Comparison of ENCODE assay signal across 32 cellular contexts in genomic region chr11:23134627-23135026, GRCh38.
"Had no signal": no experiment of that assay in that cellular context is flagged by ENCODE, and none has a peak within 500 bp of the region (broad histone marks: within the 10 kb centered on the region; RNA-seq: fewer than 3 reads in every experiment).

No MANE protein-coding gene starts in this region.

- H3K36me3 ChIP-seq: adrenal gland, ascending aorta, breast epithelium, cardiac muscle cell, colonic mucosa, esophagus squamous epithelium, gastroesophageal sphincter had no signal

- DNase-seq: activated CD4-positive, alpha-beta T cell treated with anti-CD3 and anti-CD28 coated beads for 1 hour; activated CD4-positive, alpha-beta T cell treated with anti-CD3 and anti-CD28 coated beads for 4 hours; activated CD4-positive, alpha-beta T cell treated with anti-CD3 and anti-CD28 coated beads, Interleukin-2, amount 50 U/mL, for 1 hour; activated CD4-positive, alpha-beta T cell treated with anti-CD3 and anti-CD28 coated beads, Interleukin-2, amount 50 U/mL, for 48 hours; activated CD8-positive, alpha-beta memory T cell treated with anti-CD3 and anti-CD28 coated beads for 24 hours; activated CD8-positive, alpha-beta T cell treated with anti-CD3 and anti-CD28 coated beads for 36 hours; activated effector memory CD4-positive, alpha-beta T cell treated with anti-CD3 and anti-CD28 coated beads, Interleukin-2, amount 50 U/mL, for 16 hours; activated naive CD4-positive, alpha-beta T cell treated with anti-CD3 and anti-CD28 coated beads for 36 hours; activated naive CD8-positive, alpha-beta T cell treated with anti-CD3 and anti-CD28 coated beads for 36 hours; activated naive CD8-positive, alpha-beta T cell treated with anti-CD3 and anti-CD28 coated beads, Interleukin-2, amount 50 U/mL, for 24 hours; activated T-cell treated with anti-CD3 and anti-CD28 coated beads, Interleukin-2, amount 50 U/mL, for 4 hours; adrenal gland; central memory CD4-positive, alpha-beta T cell; cerebellar nuclear complex; colonic mucosa; effector CD8-positive, alpha-beta T cell; esophagus squamous epithelium; foreskin melanocyte; T-helper 2 cell had no signal

- FAIRE-seq: endometrium, endothelial cell of umbilical vein, TTC549 had no signal

- H3K27ac ChIP-seq: adrenal gland, ascending aorta, breast epithelium, cardiac muscle cell, colonic mucosa, epithelial cell of prostate, esophagus squamous epithelium, gastroesophageal sphincter, VCaP had no signal

- H3K4me1 Mint-ChIP-seq: activated naive CD4-positive, alpha-beta T cell treated with anti-CD3 and anti-CD28 coated beads, Interleukin-2, amount 50 U/mL, for 24 hours; activated naive CD8-positive, alpha-beta T cell treated with anti-CD3 and anti-CD28 coated beads for 36 hours; activated naive CD8-positive, alpha-beta T cell treated with anti-CD3 and anti-CD28 coated beads, Interleukin-2, amount 50 U/mL, for 24 hours; activated T-helper 17 cell treated with anti-CD3 and anti-CD28 coated beads, Interleukin-2, amount 50 U/mL, for 72 hours; brain had no signal

- H3K27me3 ChIP-seq: adrenal gland, ascending aorta, breast epithelium, cardiac muscle cell, colonic mucosa, esophagus squamous epithelium, gastroesophageal sphincter had no signal

- H3K9me3 ChIP-seq: adrenal gland, breast epithelium, colonic mucosa had no signal

- H3K4me3 ChIP-seq: adrenal gland, ascending aorta, breast epithelium, cardiac muscle cell, colonic mucosa, esophagus squamous epithelium, gastroesophageal sphincter had no signal

- H3K36me3 Mint-ChIP-seq: activated naive CD8-positive, alpha-beta T cell treated with anti-CD3 and anti-CD28 coated beads for 36 hours; brain had no signal

- H3K4me1 ChIP-seq: ascending aorta, breast epithelium, colonic mucosa, esophagus squamous epithelium, gastroesophageal sphincter had no signal

- H3K27ac Mint-ChIP-seq: activated CD8-positive, alpha-beta T cell treated with anti-CD3 and anti-CD28 coated beads for 36 hours; activated naive CD4-positive, alpha-beta T cell treated with anti-CD3 and anti-CD28 coated beads for 36 hours; activated naive CD4-positive, alpha-beta T cell treated with anti-CD3 and anti-CD28 coated beads, Interleukin-2, amount 50 U/mL, for 24 hours; activated naive CD8-positive, alpha-beta T cell treated with anti-CD3 and anti-CD28 coated beads for 36 hours; activated naive CD8-positive, alpha-beta T cell treated with anti-CD3 and anti-CD28 coated beads, Interleukin-2, amount 50 U/mL, for 24 hours; activated T-helper 17 cell treated with anti-CD3 and anti-CD28 coated beads, Interleukin-2, amount 50 U/mL, for 72 hours; brain; WTC11 had no signal

- ATAC-seq: activated CD8-positive, alpha-beta T cell treated with anti-CD3 and anti-CD28 coated beads for 36 hours; activated naive CD8-positive, alpha-beta T cell treated with anti-CD3 and anti-CD28 coated beads, Interleukin-2, amount 50 U/mL, for 24 hours; activated T-cell treated with anti-CD3 and anti-CD28 coated beads, Interleukin-2, amount 50 U/mL, for 4 hours; activated T-helper 17 cell treated with anti-CD3 and anti-CD28 coated beads, Interleukin-2, amount 50 U/mL, for 72 hours; gastroesophageal sphincter; WTC11 had no signal

- H3K4me3 Mint-ChIP-seq: activated CD8-positive, alpha-beta T cell treated with anti-CD3 and anti-CD28 coated beads for 36 hours; activated naive CD4-positive, alpha-beta T cell treated with anti-CD3 and anti-CD28 coated beads for 36 hours; activated naive CD4-positive, alpha-beta T cell treated with anti-CD3 and anti-CD28 coated beads, Interleukin-2, amount 50 U/mL, for 24 hours; activated naive CD8-positive, alpha-beta T cell treated with anti-CD3 and anti-CD28 coated beads for 36 hours; activated naive CD8-positive, alpha-beta T cell treated with anti-CD3 and anti-CD28 coated beads, Interleukin-2, amount 50 U/mL, for 24 hours; activated T-cell treated with anti-CD3 and anti-CD28 coated beads, Interleukin-2, amount 50 U/mL, for 4 hours; activated T-helper 17 cell treated with anti-CD3 and anti-CD28 coated beads, Interleukin-2, amount 50 U/mL, for 72 hours; brain; WTC11 had no signal

- H3K27me3 Mint-ChIP-seq: activated CD8-positive, alpha-beta T cell treated with anti-CD3 and anti-CD28 coated beads for 36 hours; activated naive CD8-positive, alpha-beta T cell treated with anti-CD3 and anti-CD28 coated beads for 36 hours; activated naive CD8-positive, alpha-beta T cell treated with anti-CD3 and anti-CD28 coated beads, Interleukin-2, amount 50 U/mL, for 24 hours; activated T-helper 17 cell treated with anti-CD3 and anti-CD28 coated beads, Interleukin-2, amount 50 U/mL, for 72 hours; brain had no signal
